16 cellular contexts compared by ENCODE assay signal in genomic region chr6:19289408-19289967, GRCh38.
A peak's percentile ranks its signal among the peaks of the same experiment; 100 is the strongest.
DNase-seq lines count a peak whose midpoint lies in the region; ATAC-seq and TF ChIP-seq lines count a peak whose summit lies in the region.
"Had no signal": no experiment of that assay in that cellular context is flagged by ENCODE, and none has a peak within 500 bp of the region (broad histone marks: within the 10 kb centered on the region; RNA-seq: fewer than 3 reads in every experiment).

No MANE protein-coding gene starts in this region.

- no peaks in the 10 kb centered on the region for H3K4me1 Mint-ChIP-seq in neural crest cell
- H3K4me1 Mint-ChIP-seq: CD8-positive, alpha-beta memory T cell had no signal

- no peak for TF ChIP-seq CTCF in neural crest cell (conservative IDR thresholded peaks at IDR 0.05)

- peaks cover 7% of the 10 kb centered on the region for H3K4me1 ChIP-seq in endocrine pancreas (ENCODE audit: control insufficient read depth, insufficient read depth, low read length)
- H3K4me1 ChIP-seq: BLaER1, SJCRH30 had no signal

- no peak overlapping the region for H3K9ac ChIP-seq in endocrine pancreas (ENCODE audit: control insufficient read depth, insufficient read depth, low read length)
- H3K9ac ChIP-seq: BLaER1, KMS-11 had no signal

- H3K4me3 ChIP-seq in endocrine pancreas (ENCODE audit: control insufficient read depth, insufficient read depth, low read length), result peak overlapping the region; percentile 48
- H3K4me3 ChIP-seq: BLaER1, SJCRH30 had no signal

- H3K27ac Mint-ChIP-seq in neural crest cell (ENCODE audit: unreplicated experiment), result peak overlapping the region; percentile 28
- H3K27ac Mint-ChIP-seq: CD8-positive, alpha-beta memory T cell had no signal

- H3K9me3 ChIP-seq in endocrine pancreas (ENCODE audit: control insufficient read depth, low read length), result no peaks in the 10 kb centered on the region
- H3K9me3 ChIP-seq: BLaER1, SJCRH30 had no signal

- H3K4me3 Mint-ChIP-seq in neural crest cell, result no peak overlapping the region
- H3K4me3 Mint-ChIP-seq: CD8-positive, alpha-beta memory T cell had no signal

- no peaks in the 10 kb centered on the region for H3K27me3 Mint-ChIP-seq in neural crest cell (ENCODE audit: low read depth)
- H3K27me3 Mint-ChIP-seq: CD8-positive, alpha-beta memory T cell had no signal

- ATAC-seq in HG02571 (IDR thresholded peaks at IDR 0.05; ENCODE audit: unreplicated experiment), result no peak

- H3K9me3 Mint-ChIP-seq in neural crest cell, result peaks cover 5% of the 10 kb centered on the region

- no peaks in the 10 kb centered on the region for H3K36me3 ChIP-seq in endocrine pancreas (ENCODE audit: control insufficient read depth, insufficient read depth, low read length)
- H3K36me3 ChIP-seq: BLaER1, SJCRH30 had no signal

- H3K36me3 Mint-ChIP-seq in neural crest cell (ENCODE audit: low read depth), result no peaks in the 10 kb centered on the region
- H3K36me3 Mint-ChIP-seq: CD8-positive, alpha-beta memory T cell had no signal

- DNase-seq in NCI-H146 treated with DMSO at 0.1 percent for 48 hours (lab: John Stamatoyannopoulos, UW; ENCODE audit: unreplicated experiment) (peak; percentile 11), NCI-H226 (peak; percentile 30), neural crest cell (ENCODE audit: low read depth, low spot score) (no peak), NCI-H2029 (lab: John Stamatoyannopoulos, UW) (no peak), NCI-H82 treated with DMSO at 0.1 percent for 48 hours (lab: John Stamatoyannopoulos, UW; ENCODE audit: unreplicated experiment) (no peak)
- DNase-seq: CD8-positive, alpha-beta memory T cell; NCI-H1436; NCI-H2081; NCI-H345; NK-92 treated with Interleukin-12 subunit alpha and Interleukin-12 subunit beta, amount 100 ng/mL, for 24 hours; OCI-M1; SJCRH30 had no signal

- no peaks in the 10 kb centered on the region for H3K27me3 ChIP-seq in endocrine pancreas (ENCODE audit: control insufficient read depth, insufficient read depth, low read length)
- H3K27me3 ChIP-seq: BLaER1, SJCRH30 had no signal

Comparison
In these comparisons a context has a peak if more than half of its experiments do, and no peak if none do; other contexts are left out.
1. DNase-seq: peak in NCI-H146 treated with DMSO at 0.1 percent for 48 hours (single experiment) and NCI-H226 (single experiment); none in neural crest cell (single experiment), NCI-H2029 (single experiment) and NCI-H82 treated with DMSO at 0.1 percent for 48 hours (single experiment).